Comparison of ENCODE assay signal across 20 cellular contexts in genomic region chr10:11305825-11306601, GRCh38.
A peak's percentile ranks its signal among the peaks of the same experiment; 100 is the strongest.
DNase-seq lines count a peak whose midpoint lies in the region; ATAC-seq, FAIRE-seq and TF ChIP-seq lines count a peak whose summit lies in the region.
"Had no signal": no experiment of that assay in that cellular context is flagged by ENCODE, and none has a peak within 500 bp of the region (broad histone marks: within the 10 kb centered on the region; RNA-seq: fewer than 3 reads in every experiment).

No MANE protein-coding gene starts in this region.

- CTCF ChIA-PET in activated CD8-positive, alpha-beta memory T cell treated with anti-CD3 and anti-CD28 coated beads, Interleukin-2, amount 10 ng/mL, durations not matched to agents 7 days and 5 days (lab: Charles Lee), result no interaction called here
- CTCF ChIA-PET in CD8-positive, alpha-beta T cell (lab: Charles Lee), result no interaction called here
- CTCF ChIA-PET in activated CD8-positive, alpha-beta T cell treated with anti-CD3 and anti-CD28 coated beads, Interleukin-2, amount 10 ng/mL, durations not matched to agents 7 days and 5 days (lab: Charles Lee), result no interaction called here

- peaks cover 6% of the 10 kb centered on the region for H3K9me3 ChIP-seq in CD8-positive, alpha-beta T cell (ENCODE audit: low read length)

- H3K27ac ChIP-seq in CD8-positive, alpha-beta T cell (ENCODE audit: low read depth, low read length), result no peak overlapping the region
- H3K27ac ChIP-seq: 22Rv1, KMS-11, PC-9 had no signal

- H3K4me1 Mint-ChIP-seq in activated CD8-positive, alpha-beta memory T cell treated with anti-CD3 and anti-CD28 coated beads, Interleukin-2, amount 10 ng/mL, durations not matched to agents 7 days and 5 days, result peaks cover 23% of the 10 kb centered on the region
- H3K4me1 Mint-ChIP-seq in CD8-positive, alpha-beta T cell (ENCODE audit: low read depth), result peaks cover 45% of the 10 kb centered on the region
- peaks cover 10% of the 10 kb centered on the region for H3K4me1 Mint-ChIP-seq in activated CD8-positive, alpha-beta T cell treated with anti-CD3 and anti-CD28 coated beads, Interleukin-2, amount 10 ng/mL, durations not matched to agents 7 days and 5 days (ENCODE audit: low read depth)
- peaks cover 9% of the 10 kb centered on the region for H3K4me1 Mint-ChIP-seq in memory B cell
- H3K4me1 Mint-ChIP-seq: B cell had no signal

- H3K36me3 ChIP-seq in CD8-positive, alpha-beta T cell (ENCODE audit: insufficient read depth, low read length), result peaks cover 65% of the 10 kb centered on the region

- H3K27me3 ChIP-seq in CD8-positive, alpha-beta T cell (ENCODE audit: insufficient read depth, low read length), result no peaks in the 10 kb centered on the region

- no peak for TF ChIP-seq CTCF in CD8-positive, alpha-beta T cell (IDR thresholded peaks at IDR 0.05)

- H3K27me3 Mint-ChIP-seq in activated CD8-positive, alpha-beta memory T cell treated with anti-CD3 and anti-CD28 coated beads, Interleukin-2, amount 10 ng/mL, durations not matched to agents 7 days and 5 days, result no peaks in the 10 kb centered on the region
- no peaks in the 10 kb centered on the region for H3K27me3 Mint-ChIP-seq in CD8-positive, alpha-beta T cell (ENCODE audit: low read depth)
- H3K27me3 Mint-ChIP-seq in activated CD8-positive, alpha-beta T cell treated with anti-CD3 and anti-CD28 coated beads, Interleukin-2, amount 10 ng/mL, durations not matched to agents 7 days and 5 days (ENCODE audit: low read depth), result no peaks in the 10 kb centered on the region
- no peaks in the 10 kb centered on the region for H3K27me3 Mint-ChIP-seq in memory B cell
- H3K27me3 Mint-ChIP-seq: B cell had no signal

- H3K4me1 ChIP-seq in CD8-positive, alpha-beta T cell (ENCODE audit: insufficient read depth, low read length), result no peaks in the 10 kb centered on the region

- H3K36me3 Mint-ChIP-seq in activated CD8-positive, alpha-beta memory T cell treated with anti-CD3 and anti-CD28 coated beads, Interleukin-2, amount 10 ng/mL, durations not matched to agents 7 days and 5 days, result peaks cover 94% of the 10 kb centered on the region
- peaks cover 95% of the 10 kb centered on the region for H3K36me3 Mint-ChIP-seq in CD8-positive, alpha-beta T cell
- H3K36me3 Mint-ChIP-seq in activated CD8-positive, alpha-beta T cell treated with anti-CD3 and anti-CD28 coated beads, Interleukin-2, amount 10 ng/mL, durations not matched to agents 7 days and 5 days (ENCODE audit: low read depth), result peaks cover 93% of the 10 kb centered on the region
- peaks cover 84% of the 10 kb centered on the region for H3K36me3 Mint-ChIP-seq in memory B cell

- FAIRE-seq in HTR-8/SVneo (lab: Jason Lieb, UNC), result no peak
- FAIRE-seq: D721Med, G401.6, HepG2 had no signal

- no peak for ATAC-seq in activated CD8-positive, alpha-beta memory T cell treated with anti-CD3 and anti-CD28 coated beads, Interleukin-2, amount 10 ng/mL, durations not matched to agents 7 days and 5 days
- no peak for ATAC-seq in CD8-positive, alpha-beta T cell
- no peak for ATAC-seq in activated CD8-positive, alpha-beta T cell treated with anti-CD3 and anti-CD28 coated beads, Interleukin-2, amount 10 ng/mL, durations not matched to agents 7 days and 5 days
- ATAC-seq in memory B cell (ENCODE audit: low read depth), result no peak
- no peak for ATAC-seq in GM18873 (IDR thresholded peaks at IDR 0.05; ENCODE audit: low FRiP score, unreplicated experiment)
- ATAC-seq: HepG2 had no signal

- H3K4me3 ChIP-seq in CD8-positive, alpha-beta T cell (ENCODE audit: low read depth, low read length), result no peak overlapping the region
- H3K4me3 ChIP-seq: PC-9 had no signal

- peak; percentile 30 for DNase-seq in activated CD8-positive, alpha-beta memory T cell treated with anti-CD3 and anti-CD28 coated beads, Interleukin-2, amount 50 U/mL, for 48 hours
- DNase-seq in activated CD8-positive, alpha-beta memory T cell treated with anti-CD3 and anti-CD28 coated beads, Interleukin-2, amount 10 ng/mL, durations not matched to agents 7 days and 5 days, result no peak
- peak in 1 of 7 experiments; percentile 35 for DNase-seq in CD8-positive, alpha-beta T cell
- DNase-seq in activated CD8-positive, alpha-beta T cell treated with anti-CD3 and anti-CD28 coated beads, Interleukin-2, amount 10 ng/mL, durations not matched to agents 7 days and 5 days, result no peak
- DNase-seq in memory B cell (ENCODE audit: low spot score in 2 of 2), result no peak
- no peak for DNase-seq in NCI-H510A (lab: John Stamatoyannopoulos, UW)
- no peak for DNase-seq in HTR-8/SVneo (ENCODE audit: insufficient read length, low spot score)
- DNase-seq: CD4-positive, CD25-positive, alpha-beta regulatory T cell; DMS79 treated with DMSO at 0.1 percent for 48 hours; NCI-H146; NCI-H2081; NCI-H82; PC-9 had no signal

- H3K4me3 Mint-ChIP-seq in activated CD8-positive, alpha-beta memory T cell treated with anti-CD3 and anti-CD28 coated beads, Interleukin-2, amount 10 ng/mL, durations not matched to agents 7 days and 5 days, result no peak overlapping the region
- H3K4me3 Mint-ChIP-seq in CD8-positive, alpha-beta T cell, result no peak overlapping the region
- no peak overlapping the region for H3K4me3 Mint-ChIP-seq in activated CD8-positive, alpha-beta T cell treated with anti-CD3 and anti-CD28 coated beads, Interleukin-2, amount 10 ng/mL, durations not matched to agents 7 days and 5 days
- H3K4me3 Mint-ChIP-seq in memory B cell, result no peak overlapping the region
- H3K4me3 Mint-ChIP-seq: B cell had no signal

- POLR2A ChIA-PET in CD8-positive, alpha-beta T cell (lab: Charles Lee), result no interaction called here
- POLR2A ChIA-PET in activated CD8-positive, alpha-beta T cell treated with anti-CD3 and anti-CD28 coated beads, Interleukin-2, amount 10 ng/mL, durations not matched to agents 7 days and 5 days (lab: Charles Lee), result interaction anchor here (1.1 kb wide), 1 partner anchor 12 kb away, joined by 3 read pairs; no protein-coding TSS in a partner anchor

- H3K27ac Mint-ChIP-seq in activated CD8-positive, alpha-beta memory T cell treated with anti-CD3 and anti-CD28 coated beads, Interleukin-2, amount 10 ng/mL, durations not matched to agents 7 days and 5 days, result no peak overlapping the region
- H3K27ac Mint-ChIP-seq in CD8-positive, alpha-beta T cell, result peak overlapping the region; percentile 64
- H3K27ac Mint-ChIP-seq in activated CD8-positive, alpha-beta T cell treated with anti-CD3 and anti-CD28 coated beads, Interleukin-2, amount 10 ng/mL, durations not matched to agents 7 days and 5 days, result peak overlapping the region; percentile 16
- peak overlapping the region; percentile 60 for H3K27ac Mint-ChIP-seq in memory B cell
- H3K27ac Mint-ChIP-seq: B cell had no signal

- no peaks in the 10 kb centered on the region for H3K9me3 Mint-ChIP-seq in activated CD8-positive, alpha-beta memory T cell treated with anti-CD3 and anti-CD28 coated beads, Interleukin-2, amount 10 ng/mL, durations not matched to agents 7 days and 5 days (ENCODE audit: low read depth)
- peaks cover 15% of the 10 kb centered on the region for H3K9me3 Mint-ChIP-seq in CD8-positive, alpha-beta T cell
- H3K9me3 Mint-ChIP-seq in activated CD8-positive, alpha-beta T cell treated with anti-CD3 and anti-CD28 coated beads, Interleukin-2, amount 10 ng/mL, durations not matched to agents 7 days and 5 days (ENCODE audit: insufficient read depth), result peaks cover 15% of the 10 kb centered on the region
- peaks cover 4% of the 10 kb centered on the region for H3K9me3 Mint-ChIP-seq in memory B cell

- intact Hi-C loops in CD8-positive, alpha-beta T cell (cut with DNase I, micrococcal nuclease), result no loop called here
